8 cellular contexts compared by ENCODE assay signal in genomic region chr14:49971156-49972141, GRCh38.
DNase-seq lines count a peak whose midpoint lies in the region; ATAC-seq and TF ChIP-seq lines count a peak whose summit lies in the region.

No MANE protein-coding gene starts in this region.

- H3K9me3 Mint-ChIP-seq in CD4-positive, alpha-beta memory T cell, result no peaks in the 10 kb centered on the region
- H3K9me3 Mint-ChIP-seq in naive thymus-derived CD8-positive, alpha-beta T cell, result no peaks in the 10 kb centered on the region

- H3K36me3 Mint-ChIP-seq in CD4-positive, alpha-beta memory T cell, result no peaks in the 10 kb centered on the region
- no peaks in the 10 kb centered on the region for H3K36me3 Mint-ChIP-seq in naive thymus-derived CD8-positive, alpha-beta T cell

- POLR2A ChIA-PET in CD4-positive, alpha-beta memory T cell (lab: Charles Lee; ENCODE audit: partially characterized antibody), result interaction anchor here (0.6 to 19.1 kb wide), 47 partner anchors 9 to 339 kb away, joined by 3 to 486 read pairs (median 6); partner anchors contain the start of genes ARF6, NEMF and VCPKMT
- POLR2A ChIA-PET in naive thymus-derived CD8-positive, alpha-beta T cell (lab: Charles Lee), result interaction anchor here (0.6 to 11.4 kb wide), 28 partner anchors 9 to 132 kb away, joined by 3 to 173 read pairs (median 6); partner anchors contain the start of genes ARF6 and NEMF

- ATAC-seq in GM19351 (IDR thresholded peaks at IDR 0.05; ENCODE audit: unreplicated experiment) (peak; percentile 96), HG03280 (IDR thresholded peaks at IDR 0.05; ENCODE audit: unreplicated experiment) (peak; percentile 90), SK-N-SH treated with all-trans-retinoic acid at 6 μM for 48 hours (peak; percentile 24; the same call in 2 of the 3 replicates)
- ATAC-seq in naive thymus-derived CD8-positive, alpha-beta T cell, result peak; percentile 86 to 91

- peaks cover 44 to 76% (median 62%) of the 10 kb centered on the region in 4 donors for H3K4me1 Mint-ChIP-seq in CD4-positive, alpha-beta memory T cell
- peaks cover 37 to 74% (median 62%) of the 10 kb centered on the region in 4 donors for H3K4me1 Mint-ChIP-seq in naive thymus-derived CD8-positive, alpha-beta T cell

- H3K27me3 Mint-ChIP-seq in CD4-positive, alpha-beta memory T cell, result no peaks in the 10 kb centered on the region
- H3K27me3 Mint-ChIP-seq in naive thymus-derived CD8-positive, alpha-beta T cell, result no peaks in the 10 kb centered on the region

- H3K27ac Mint-ChIP-seq in CD4-positive, alpha-beta memory T cell, result peak overlapping the region; percentile 87 to 98 (median 96)
- H3K27ac Mint-ChIP-seq in naive thymus-derived CD8-positive, alpha-beta T cell, result peak overlapping the region; percentile 93 to 98 (median 96)

- peaks cover 69% of the 10 kb centered on the region for H3K4me1 ChIP-seq in CD4-positive, alpha-beta memory T cell (ENCODE audit: insufficient read depth, low read length)
- H3K4me1 ChIP-seq in breast epithelium, result peaks cover 19 to 26% of the 10 kb centered on the region in 2 donors

- H3K36me3 ChIP-seq in CD4-positive, alpha-beta memory T cell (ENCODE audit: insufficient read depth, low read length), result no peaks in the 10 kb centered on the region
- no peaks in the 10 kb centered on the region for H3K36me3 ChIP-seq in breast epithelium

- TF ChIP-seq CTCF in breast epithelium (IDR thresholded peaks at IDR 0.05), result no peak

- no peaks in the 10 kb centered on the region for H3K27me3 ChIP-seq in CD4-positive, alpha-beta memory T cell (ENCODE audit: insufficient read depth, low read length)
- no peaks in the 10 kb centered on the region for H3K27me3 ChIP-seq in breast epithelium

- peak; percentile 75 to 85 (median 82) for DNase-seq in CD4-positive, alpha-beta memory T cell
- DNase-seq in breast epithelium (ENCODE audit: low spot score in 2 of 2), result no peak
- DNase-seq in naive thymus-derived CD8-positive, alpha-beta T cell, result peak; percentile 19 to 91 (median 68)
- DNase-seq in inferior parietal cortex (ENCODE audit: extremely low spot score), result no peak
- no peak for DNase-seq in caudate nucleus (lab: John Stamatoyannopoulos, UW)

- intact Hi-C loops in CD4-positive, alpha-beta memory T cell (cut with micrococcal nuclease), result loop anchor here (1.0 to 2.0 kb wide), 6 partner anchors 25 to 103 kb away; partner anchors contain the start of gene ARF6
- intact Hi-C loops in breast epithelium (cut with DNase I; ENCODE audit: low total_unique reads), result no loop called here

- H3K4me3 ChIP-seq in CD4-positive, alpha-beta memory T cell (ENCODE audit: low read length in 2 of 2), result peak overlapping the region; percentile 36 to 44
- no peak overlapping the region for H3K4me3 ChIP-seq in breast epithelium

- H3K4me3 Mint-ChIP-seq in CD4-positive, alpha-beta memory T cell, result peak overlapping the region; percentile 77 to 89 (median 82)
- H3K4me3 Mint-ChIP-seq in naive thymus-derived CD8-positive, alpha-beta T cell, result peak overlapping the region; percentile 68 to 90 (median 83)

- TF ChIP-seq POLR2A in breast epithelium (IDR thresholded peaks at IDR 0.05), result no peak

- CTCF ChIA-PET in CD4-positive, alpha-beta memory T cell (lab: Charles Lee; ENCODE audit: partially characterized antibody), result interaction anchor here (0.9 to 9.4 kb wide), 23 partner anchors 9 to 141 kb away, joined by 3 to 72 read pairs (median 5); partner anchors contain the start of genes ARF6 and NEMF

- H3K9me3 ChIP-seq in CD4-positive, alpha-beta memory T cell (ENCODE audit: control insufficient read depth in 1 of 2, low read length in 2 of 2), result no peaks in the 10 kb centered on the region
- no peaks in the 10 kb centered on the region for H3K9me3 ChIP-seq in breast epithelium

- H3K27ac ChIP-seq in CD4-positive, alpha-beta memory T cell (ENCODE audit: low read depth, low read length), result peak overlapping the region; percentile 73
- H3K27ac ChIP-seq in breast epithelium, result peak overlapping the region; percentile 81 to 93
- no peak overlapping the region for H3K27ac ChIP-seq in caudate nucleus (ENCODE audit: low read depth, low read length)

TF ChIP-seq in SK-N-SH treated with all-trans-retinoic acid at 6 μM for 48 hours, 23 proteins besides CTCF, POLR2A, EP300 and RAD21:
- no peak for TF ChIP-seq ZFP30 (CRISPR knock-in tag; IDR thresholded peaks at IDR 0.05)
- no peak for TF ChIP-seq ISL1 (CRISPR knock-in tag; IDR thresholded peaks at IDR 0.05)
- TF ChIP-seq, protein P1, sequence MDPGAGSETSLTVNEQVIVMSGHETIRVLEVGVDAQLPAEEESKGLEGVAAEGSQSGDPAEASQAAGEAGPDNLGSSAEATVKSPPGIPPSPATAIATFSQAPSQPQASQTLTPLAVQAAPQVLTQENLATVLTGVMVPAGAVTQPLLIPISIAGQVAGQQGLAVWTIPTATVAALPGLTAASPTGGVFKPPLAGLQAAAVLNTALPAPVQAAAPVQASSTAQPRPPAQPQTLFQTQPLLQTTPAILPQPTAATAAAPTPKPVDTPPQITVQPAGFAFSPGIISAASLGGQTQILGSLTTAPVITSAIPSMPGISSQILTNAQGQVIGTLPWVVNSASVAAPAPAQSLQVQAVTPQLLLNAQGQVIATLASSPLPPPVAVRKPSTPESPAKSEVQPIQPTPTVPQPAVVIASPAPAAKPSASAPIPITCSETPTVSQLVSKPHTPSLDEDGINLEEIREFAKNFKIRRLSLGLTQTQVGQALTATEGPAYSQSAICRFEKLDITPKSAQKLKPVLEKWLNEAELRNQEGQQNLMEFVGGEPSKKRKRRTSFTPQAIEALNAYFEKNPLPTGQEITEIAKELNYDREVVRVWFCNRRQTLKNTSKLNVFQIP (CRISPR knock-in tag; IDR thresholded peaks at IDR 0.05; ENCODE audit: borderline replicate concordance, low read depth), result no peak
- TF ChIP-seq, protein P2, sequence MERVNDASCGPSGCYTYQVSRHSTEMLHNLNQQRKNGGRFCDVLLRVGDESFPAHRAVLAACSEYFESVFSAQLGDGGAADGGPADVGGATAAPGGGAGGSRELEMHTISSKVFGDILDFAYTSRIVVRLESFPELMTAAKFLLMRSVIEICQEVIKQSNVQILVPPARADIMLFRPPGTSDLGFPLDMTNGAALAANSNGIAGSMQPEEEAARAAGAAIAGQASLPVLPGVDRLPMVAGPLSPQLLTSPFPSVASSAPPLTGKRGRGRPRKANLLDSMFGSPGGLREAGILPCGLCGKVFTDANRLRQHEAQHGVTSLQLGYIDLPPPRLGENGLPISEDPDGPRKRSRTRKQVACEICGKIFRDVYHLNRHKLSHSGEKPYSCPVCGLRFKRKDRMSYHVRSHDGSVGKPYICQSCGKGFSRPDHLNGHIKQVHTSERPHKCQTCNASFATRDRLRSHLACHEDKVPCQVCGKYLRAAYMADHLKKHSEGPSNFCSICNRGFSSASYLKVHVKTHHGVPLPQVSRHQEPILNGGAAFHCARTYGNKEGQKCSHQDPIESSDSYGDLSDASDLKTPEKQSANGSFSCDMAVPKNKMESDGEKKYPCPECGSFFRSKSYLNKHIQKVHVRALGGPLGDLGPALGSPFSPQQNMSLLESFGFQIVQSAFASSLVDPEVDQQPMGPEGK (CRISPR knock-in tag; IDR thresholded peaks at IDR 0.05; ENCODE audit: borderline replicate concordance), result no peak
- no peak for TF ChIP-seq ARNTL (CRISPR knock-in tag; IDR thresholded peaks at IDR 0.05; ENCODE audit: borderline replicate concordance, low read depth)
- no peak for TF ChIP-seq ZNF8 (CRISPR knock-in tag; IDR thresholded peaks at IDR 0.05)
- TF ChIP-seq, protein P3, sequence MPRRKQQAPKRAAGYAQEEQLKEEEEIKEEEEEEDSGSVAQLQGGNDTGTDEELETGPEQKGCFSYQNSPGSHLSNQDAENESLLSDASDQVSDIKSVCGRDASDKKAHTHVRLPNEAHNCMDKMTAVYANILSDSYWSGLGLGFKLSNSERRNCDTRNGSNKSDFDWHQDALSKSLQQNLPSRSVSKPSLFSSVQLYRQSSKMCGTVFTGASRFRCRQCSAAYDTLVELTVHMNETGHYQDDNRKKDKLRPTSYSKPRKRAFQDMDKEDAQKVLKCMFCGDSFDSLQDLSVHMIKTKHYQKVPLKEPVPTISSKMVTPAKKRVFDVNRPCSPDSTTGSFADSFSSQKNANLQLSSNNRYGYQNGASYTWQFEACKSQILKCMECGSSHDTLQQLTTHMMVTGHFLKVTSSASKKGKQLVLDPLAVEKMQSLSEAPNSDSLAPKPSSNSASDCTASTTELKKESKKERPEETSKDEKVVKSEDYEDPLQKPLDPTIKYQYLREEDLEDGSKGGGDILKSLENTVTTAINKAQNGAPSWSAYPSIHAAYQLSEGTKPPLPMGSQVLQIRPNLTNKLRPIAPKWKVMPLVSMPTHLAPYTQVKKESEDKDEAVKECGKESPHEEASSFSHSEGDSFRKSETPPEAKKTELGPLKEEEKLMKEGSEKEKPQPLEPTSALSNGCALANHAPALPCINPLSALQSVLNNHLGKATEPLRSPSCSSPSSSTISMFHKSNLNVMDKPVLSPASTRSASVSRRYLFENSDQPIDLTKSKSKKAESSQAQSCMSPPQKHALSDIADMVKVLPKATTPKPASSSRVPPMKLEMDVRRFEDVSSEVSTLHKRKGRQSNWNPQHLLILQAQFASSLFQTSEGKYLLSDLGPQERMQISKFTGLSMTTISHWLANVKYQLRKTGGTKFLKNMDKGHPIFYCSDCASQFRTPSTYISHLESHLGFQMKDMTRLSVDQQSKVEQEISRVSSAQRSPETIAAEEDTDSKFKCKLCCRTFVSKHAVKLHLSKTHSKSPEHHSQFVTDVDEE (CRISPR knock-in tag; IDR thresholded peaks at IDR 0.05), result no peak
- no peak for TF ChIP-seq CSDC2 (CRISPR knock-in tag; IDR thresholded peaks at IDR 0.05)
- TF ChIP-seq, protein P4, sequence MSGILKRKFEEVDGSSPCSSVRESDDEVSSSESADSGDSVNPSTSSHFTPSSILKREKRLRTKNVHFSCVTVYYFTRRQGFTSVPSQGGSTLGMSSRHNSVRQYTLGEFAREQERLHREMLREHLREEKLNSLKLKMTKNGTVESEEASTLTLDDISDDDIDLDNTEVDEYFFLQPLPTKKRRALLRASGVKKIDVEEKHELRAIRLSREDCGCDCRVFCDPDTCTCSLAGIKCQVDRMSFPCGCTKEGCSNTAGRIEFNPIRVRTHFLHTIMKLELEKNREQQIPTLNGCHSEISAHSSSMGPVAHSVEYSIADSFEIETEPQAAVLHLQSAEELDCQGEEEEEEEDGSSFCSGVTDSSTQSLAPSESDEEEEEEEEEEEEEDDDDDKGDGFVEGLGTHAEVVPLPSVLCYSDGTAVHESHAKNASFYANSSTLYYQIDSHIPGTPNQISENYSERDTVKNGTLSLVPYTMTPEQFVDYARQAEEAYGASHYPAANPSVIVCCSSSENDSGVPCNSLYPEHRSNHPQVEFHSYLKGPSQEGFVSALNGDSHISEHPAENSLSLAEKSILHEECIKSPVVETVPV (CRISPR knock-in tag; IDR thresholded peaks at IDR 0.05), result no peak
- no peak for TF ChIP-seq RARB (CRISPR knock-in tag; IDR thresholded peaks at IDR 0.05)
- no peak for TF ChIP-seq ZNF565 (CRISPR knock-in tag; conservative IDR thresholded peaks at IDR 0.05; ENCODE audit: low read depth)
- no peak for TF ChIP-seq TOX (CRISPR knock-in tag; IDR thresholded peaks at IDR 0.05; ENCODE audit: borderline replicate concordance)

Comparison
In these comparisons a context has a peak if more than half of its experiments do, and no peak if none do; other contexts are left out.
1. DNase-seq: peak in CD4-positive, alpha-beta memory T cell (5 of 5) and naive thymus-derived CD8-positive, alpha-beta T cell (10 of 10); none in breast epithelium (0 of 2), inferior parietal cortex (single experiment) and caudate nucleus (0 of 61).
2. H3K4me3 ChIP-seq: peak in CD4-positive, alpha-beta memory T cell (2 of 2); none in breast epithelium (0 of 3).
3. ATAC-seq: peak in every context shown above with its lines; median percentile 96 in GM19351; 90 in HG03280; 88 in naive thymus-derived CD8-positive, alpha-beta T cell; 24 in SK-N-SH treated with all-trans-retinoic acid at 6 μM for 48 hours.